ENCODE assay signal across 16 cellular contexts in genomic region chr2:220198911-220199310, GRCh38.
DNase-seq lines count a peak whose midpoint lies in the region; TF ChIP-seq lines count a peak whose summit lies in the region.
"Had no signal": no experiment of that assay in that cellular context is flagged by ENCODE, and none has a peak within 500 bp of the region (broad histone marks: within the 10 kb centered on the region; RNA-seq: fewer than 3 reads in every experiment).

No MANE protein-coding gene starts in this region.

- no peaks in the 10 kb centered on the region for H3K36me3 Mint-ChIP-seq in activated CD4-positive, alpha-beta memory T cell treated with anti-CD3 and anti-CD28 coated beads for 36 hours
- H3K36me3 Mint-ChIP-seq in chondrocyte (ENCODE audit: low read depth) = peaks cover 2% of the 10 kb centered on the region
- H3K36me3 Mint-ChIP-seq: naive B cell had no signal

- DNase-seq in EH (ENCODE audit: low read depth) (peak; percentile 85), NCI-H2107 (lab: John Stamatoyannopoulos, UW) (peak; percentile 2), dedifferentiated amniotic fluid mesenchymal stem cell (ENCODE audit: extremely low spot score) (peak; percentile 83), retinal pigment epithelial cell (ENCODE audit: low read depth) (peak; percentile 39), chondrocyte (ENCODE audit: low spot score) (no peak), spleen (no peak), posterior vena cava (ENCODE audit: low spot score) (no peak)
- no peak for DNase-seq in activated CD4-positive, alpha-beta memory T cell treated with anti-CD3 and anti-CD28 coated beads for 36 hours
- DNase-seq: activated CD8-positive, alpha-beta memory T cell treated with anti-CD3 and anti-CD28 coated beads for 24 hours; activated naive CD8-positive, alpha-beta T cell treated with anti-CD3 and anti-CD28 coated beads, Interleukin-2, amount 50 U/mL, for 24 hours; DMS53; effector memory CD4-positive, alpha-beta T cell; naive B cell; NCI-H1092 treated with DMSO at 0.1 percent for 48 hours; T-helper 17 cell had no signal

- no peaks in the 10 kb centered on the region for H3K36me3 ChIP-seq in spleen

- WGBS in spleen, 5 donors = 87 to 92% (median 91%) methylated on average over 7 of the region's 7 CpGs

- H3K9me3 ChIP-seq in spleen = peaks cover 0 to 13% (median 0%) of the 10 kb centered on the region in 8 donors

- no peak for TF ChIP-seq CTCF in retinal pigment epithelial cell (conservative IDR thresholded peaks at IDR 0.05; ENCODE audit: low read depth, low read length)
- no peak for TF ChIP-seq CTCF in chondrocyte (IDR thresholded peaks at IDR 0.05)
- no peak for TF ChIP-seq CTCF in spleen (IDR thresholded peaks at IDR 0.05 in 8 of 11, conservative IDR thresholded peaks at IDR 0.05 in 3 of 11)

- CTCF ChIA-PET in activated CD4-positive, alpha-beta memory T cell treated with anti-CD3 and anti-CD28 coated beads for 36 hours (lab: Charles Lee) = no interaction called here

- H3K4me1 ChIP-seq in spleen = no peaks in the 10 kb centered on the region

- no peaks in the 10 kb centered on the region for H3K9me3 Mint-ChIP-seq in activated CD4-positive, alpha-beta memory T cell treated with anti-CD3 and anti-CD28 coated beads for 36 hours
- H3K9me3 Mint-ChIP-seq in chondrocyte (ENCODE audit: low read depth) = peaks cover 9% of the 10 kb centered on the region
- H3K9me3 Mint-ChIP-seq: activated naive CD8-positive, alpha-beta T cell treated with anti-CD3 and anti-CD28 coated beads, Interleukin-2, amount 50 U/mL, for 24 hours had no signal

- H3K27me3 Mint-ChIP-seq in activated CD4-positive, alpha-beta memory T cell treated with anti-CD3 and anti-CD28 coated beads for 36 hours = no peaks in the 10 kb centered on the region
- H3K27me3 Mint-ChIP-seq in chondrocyte (ENCODE audit: low read depth) = no peaks in the 10 kb centered on the region
- H3K27me3 Mint-ChIP-seq: activated naive CD8-positive, alpha-beta T cell treated with anti-CD3 and anti-CD28 coated beads, Interleukin-2, amount 50 U/mL, for 24 hours; naive B cell; T-helper 17 cell had no signal

- no peak overlapping the region for H3K27ac Mint-ChIP-seq in activated CD4-positive, alpha-beta memory T cell treated with anti-CD3 and anti-CD28 coated beads for 36 hours
- no peak overlapping the region for H3K27ac Mint-ChIP-seq in chondrocyte (ENCODE audit: unreplicated experiment)
- H3K27ac Mint-ChIP-seq: activated naive CD8-positive, alpha-beta T cell treated with anti-CD3 and anti-CD28 coated beads, Interleukin-2, amount 50 U/mL, for 24 hours; naive B cell; T-helper 17 cell had no signal

- no peaks in the 10 kb centered on the region for H3K4me1 Mint-ChIP-seq in activated CD4-positive, alpha-beta memory T cell treated with anti-CD3 and anti-CD28 coated beads for 36 hours (ENCODE audit: low read depth)
- peaks cover 8% of the 10 kb centered on the region for H3K4me1 Mint-ChIP-seq in chondrocyte (ENCODE audit: low read depth)
- H3K4me1 Mint-ChIP-seq: activated naive CD8-positive, alpha-beta T cell treated with anti-CD3 and anti-CD28 coated beads, Interleukin-2, amount 50 U/mL, for 24 hours; naive B cell; T-helper 17 cell had no signal

- POLR2A ChIA-PET in activated CD4-positive, alpha-beta memory T cell treated with anti-CD3 and anti-CD28 coated beads for 36 hours (lab: Charles Lee) = no interaction called here

- H3K27ac ChIP-seq in spleen = no peak overlapping the region
- H3K27ac ChIP-seq: HL-60 had no signal

- no peak overlapping the region for H3K4me3 ChIP-seq in retinal pigment epithelial cell (ENCODE audit: low read length)
- no peak overlapping the region for H3K4me3 ChIP-seq in spleen

- no peaks in the 10 kb centered on the region for H3K27me3 ChIP-seq in spleen (replicated peaks in 1 of 7)

- TF ChIP-seq POLR2A in spleen (IDR thresholded peaks at IDR 0.05) = no peak

- intact Hi-C loops in activated CD4-positive, alpha-beta memory T cell treated with anti-CD3 and anti-CD28 coated beads for 36 hours (cut with micrococcal nuclease) = no loop called here
- intact Hi-C loops in spleen (cut with DNase I; ENCODE audit: low total_unique reads) (no loop called here), posterior vena cava (cut with DNase I) (no loop called here)

- H3K4me3 Mint-ChIP-seq in activated CD4-positive, alpha-beta memory T cell treated with anti-CD3 and anti-CD28 coated beads for 36 hours = no peak overlapping the region
- H3K4me3 Mint-ChIP-seq in chondrocyte (ENCODE audit: unreplicated experiment) = no peak overlapping the region
- H3K4me3 Mint-ChIP-seq: activated naive CD8-positive, alpha-beta T cell treated with anti-CD3 and anti-CD28 coated beads, Interleukin-2, amount 50 U/mL, for 24 hours; naive B cell; T-helper 17 cell had no signal

Comparison
In these comparisons a context has a peak if more than half of its experiments do, and no peak if none do; other contexts are left out.
1. DNase-seq: peak in EH (single experiment), NCI-H2107 (single experiment), dedifferentiated amniotic fluid mesenchymal stem cell (single experiment) and retinal pigment epithelial cell (single experiment); none in activated CD4-positive, alpha-beta memory T cell treated with anti-CD3 and anti-CD28 coated beads for 36 hours (single experiment), chondrocyte (single experiment), spleen (single experiment) and posterior vena cava (single experiment).